ENCODE assay signal across 10 cellular contexts in the genomic region with DNA sequence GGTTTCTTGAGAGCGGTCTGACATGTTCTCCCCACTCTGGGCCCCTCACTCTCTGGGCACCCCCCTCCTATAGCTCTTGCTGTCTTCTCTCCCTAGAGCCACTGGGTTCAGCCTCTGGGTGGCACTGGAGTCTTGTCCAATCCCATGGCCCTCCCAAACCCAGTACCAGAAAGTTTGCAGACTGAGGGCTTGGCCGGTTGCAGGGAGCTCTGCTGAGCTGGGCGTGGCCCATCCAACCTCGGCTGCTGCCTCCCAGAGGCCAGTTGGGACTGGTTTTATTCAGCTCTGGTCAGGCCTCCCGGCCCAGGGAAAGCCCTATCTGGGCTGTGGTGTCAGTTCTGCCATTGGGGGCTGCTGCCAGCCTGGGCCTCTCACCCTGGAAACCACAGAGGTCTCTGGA. TPM values are rescaled to one million over a fixed set of nuclear protein-coding genes. Genes with fewer than 3 reads are reported as not detected.
DNase-seq lines count a peak whose midpoint lies in the region; TF ChIP-seq lines count a peak whose summit lies in the region.
"Had no signal": no experiment of that assay in that cellular context is flagged by ENCODE, and none has a peak within 500 bp of the region (broad histone marks: within the 10 kb centered on the region; RNA-seq: fewer than 3 reads in every experiment).

No MANE protein-coding gene starts in this region.

- H3K27ac ChIP-seq in endodermal cell (ENCODE audit: low read depth, low read length) (no peak overlapping the region), MM.1S (ENCODE audit: low read length) (no peak overlapping the region)
- H3K27ac ChIP-seq: SK-N-MC had no signal

- no peaks in the 10 kb centered on the region for H3F3A ChIP-seq in MM.1S (ENCODE audit: insufficient read depth, low read length)

- H3K4me3 Mint-ChIP-seq in endodermal cell: no peak overlapping the region
- H3K4me3 Mint-ChIP-seq: mesothelial cell of epicardium had no signal

- H3K9me3 Mint-ChIP-seq in endodermal cell: no peaks in the 10 kb centered on the region
- H3K9me3 Mint-ChIP-seq: mesothelial cell of epicardium had no signal

- no peaks in the 10 kb centered on the region for H3K9me2 ChIP-seq in MM.1S (replicated peaks; ENCODE audit: insufficient read depth, low read length)

- H3K4me1 ChIP-seq in endodermal cell (ENCODE audit: control insufficient read depth, insufficient read depth, low read length) (no peaks in the 10 kb centered on the region), MM.1S (ENCODE audit: low read length) (no peaks in the 10 kb centered on the region)

- H3K9ac ChIP-seq in endodermal cell (ENCODE audit: extremely low read depth, low read length, poor library complexity, severe bottlenecking) (no peak overlapping the region), MM.1S (ENCODE audit: low read length) (no peak overlapping the region)

- no peak overlapping the region for H3K4me2 ChIP-seq in MM.1S (ENCODE audit: low read depth, low read length)

- H3K27me3 Mint-ChIP-seq in endodermal cell (ENCODE audit: insufficient read depth): no peaks in the 10 kb centered on the region

- H3K27me3 ChIP-seq in endodermal cell (ENCODE audit: control insufficient read depth, insufficient read depth, low read length, poor library complexity, severe bottlenecking) (no peaks in the 10 kb centered on the region), MM.1S (replicated peaks; ENCODE audit: insufficient read depth, low read length) (no peaks in the 10 kb centered on the region)

- WGBS in endodermal cell (ENCODE audit: insufficient coverage in 1 of 2, insufficient read length in 1 of 2), 2 experiments: 63 to 73% methylated on average over 3 to 5 of the region's 5 CpGs

- no peak overlapping the region for H3K4me3 ChIP-seq in endodermal cell (ENCODE audit: low read length)
- H3K4me3 ChIP-seq in MM.1S (ENCODE audit: low read length): no peak overlapping the region
- H3K4me3 ChIP-seq: SK-N-MC had no signal

- H3K27ac Mint-ChIP-seq in endodermal cell: no peak overlapping the region
- H3K27ac Mint-ChIP-seq: mesothelial cell of epicardium had no signal

- no peaks in the 10 kb centered on the region for H4K20me1 ChIP-seq in MM.1S (ENCODE audit: insufficient read depth, low read length)

- H3K4me1 Mint-ChIP-seq in endodermal cell: peaks cover 5% of the 10 kb centered on the region

- no peak overlapping the region for H2AFZ ChIP-seq in MM.1S (ENCODE audit: low read length)

- H3K9me3 ChIP-seq in endodermal cell (ENCODE audit: control insufficient read depth, low read length): no peaks in the 10 kb centered on the region
- H3K9me3 ChIP-seq in MM.1S (replicated peaks; ENCODE audit: insufficient read depth, low read length): no peaks in the 10 kb centered on the region

- no peaks in the 10 kb centered on the region for H3K79me2 ChIP-seq in MM.1S (ENCODE audit: low read length)

- H3K36me3 Mint-ChIP-seq in endodermal cell (ENCODE audit: low read depth): no peaks in the 10 kb centered on the region
- H3K36me3 Mint-ChIP-seq: mesothelial cell of epicardium had no signal

- DNase-seq in GM03348 (ENCODE audit: low spot score) (peak; percentile 63), NCI-H226 (peak; percentile 60), endodermal cell (peak; percentile 90), medulla oblongata (ENCODE audit: extremely low spot score) (peak; percentile 30), NK-92 (lab: John Stamatoyannopoulos, UW; ENCODE audit: unreplicated experiment) (no peak), MM.1S (no peak)
- DNase-seq in activated effector memory CD4-positive, alpha-beta T cell treated with anti-CD3 and anti-CD28 coated beads, Interleukin-2, amount 50 U/mL, for 16 hours: no peak
- no peak for DNase-seq in stimulated activated CD4-positive, alpha-beta T cell treated with anti-CD3 and anti-CD28 coated beads, Interleukin-12 subunit alpha, Interleukin-12 subunit beta, amount 100 ng/mL, for 4 hours

- H3K36me3 ChIP-seq in endodermal cell (ENCODE audit: control insufficient read depth, insufficient read depth, low read length): no peaks in the 10 kb centered on the region
- H3K36me3 ChIP-seq in MM.1S (replicated peaks; ENCODE audit: insufficient read depth, low read length): no peaks in the 10 kb centered on the region

- TF ChIP-seq CTCF in endodermal cell (conservative IDR thresholded peaks at IDR 0.05) (peak; percentile 36), MM.1S (IDR thresholded peaks at IDR 0.05; ENCODE audit: low read length) (no peak)

RNA-seq across cellular contexts. Expression of gene ISCA2, which starts 37.9 kb away (rescaled TPM):
- 10 to 100 TPM; 40.5 to 58.1 TPM for total RNA-seq in endodermal cell
- 46.9 TPM for polyA plus RNA-seq in endodermal cell (2013, experiment 1 of 2)
- polyA plus RNA-seq in endodermal cell (2013, experiment 2 of 2): 41.9 TPM

RNA-seq across cellular contexts. Expression of gene NPC2, which starts 38.4 kb away (rescaled TPM):
- 100 to 1,000 TPM; 279 to 462 TPM for total RNA-seq in endodermal cell
- polyA plus RNA-seq in endodermal cell (2013, experiment 1 of 2): 171 TPM
- 175 TPM for polyA plus RNA-seq in endodermal cell (2013, experiment 2 of 2)

Comparison
In these comparisons a context has a peak if more than half of its experiments do, and no peak if none do; other contexts are left out.
1. DNase-seq: peak in GM03348 (single experiment), NCI-H226 (single experiment), endodermal cell (single experiment) and medulla oblongata (single experiment); none in NK-92 (single experiment), activated effector memory CD4-positive, alpha-beta T cell treated with anti-CD3 and anti-CD28 coated beads, Interleukin-2, amount 50 U/mL, for 16 hours (single experiment), MM.1S (single experiment) and stimulated activated CD4-positive, alpha-beta T cell treated with anti-CD3 and anti-CD28 coated beads, Interleukin-12 subunit alpha, Interleukin-12 subunit beta, amount 100 ng/mL, for 4 hours (single experiment).